In genomic region chr17:3647251-3647650, GRCh38 we compare ENCODE assay signal across 14 cellular contexts.
"Had no signal": no experiment of that assay in that cellular context is flagged by ENCODE, and none has a peak within 500 bp of the region (broad histone marks: within the 10 kb centered on the region; RNA-seq: fewer than 3 reads in every experiment).

No MANE protein-coding gene starts in this region.

- ATAC-seq: gastroesophageal sphincter had no signal

- H3K9me3 Mint-ChIP-seq: activated CD4-positive, alpha-beta T cell treated with anti-CD3 and anti-CD28 coated beads, Interleukin-2, amount 10 ng/mL, durations not matched to agents 7 days and 5 days; naive thymus-derived CD8-positive, alpha-beta T cell; T-cell; T-helper 2 cell treated with Interferon-gamma antibody and Interleukin-4, amounts not matched to agents 5 μg/mL and 100 μg/mL, for 36 hours had no signal

- H3K9me3 ChIP-seq: colonic mucosa, esophagus squamous epithelium, gastroesophageal sphincter, psoas muscle, tibial artery had no signal

- H3K4me3 ChIP-seq: colonic mucosa, esophagus squamous epithelium, gastroesophageal sphincter, lung, psoas muscle, tibial artery had no signal

- H3K27me3 Mint-ChIP-seq: activated CD4-positive, alpha-beta T cell treated with anti-CD3 and anti-CD28 coated beads, Interleukin-2, amount 10 ng/mL, durations not matched to agents 7 days and 5 days; activated naive CD8-positive, alpha-beta T cell; naive thymus-derived CD8-positive, alpha-beta T cell; T-cell had no signal

- H3K27me3 ChIP-seq: colonic mucosa, esophagus squamous epithelium, gastroesophageal sphincter, tibial artery had no signal

- DNase-seq: activated CD4-positive, CD25-positive, alpha-beta regulatory T cell treated with anti-CD3 and anti-CD28 coated beads, Interleukin-2, amount 50 U/mL, for 72 hours; esophagus squamous epithelium; tibial artery had no signal

- H3K36me3 ChIP-seq: colonic mucosa had no signal

- H3K27ac ChIP-seq: colonic mucosa, esophagus squamous epithelium, gastroesophageal sphincter, psoas muscle, tibial artery, VCaP had no signal

- H3K4me1 ChIP-seq: colonic mucosa, esophagus squamous epithelium, psoas muscle, tibial artery had no signal

- H3K4me3 Mint-ChIP-seq: activated CD4-positive, alpha-beta T cell treated with anti-CD3 and anti-CD28 coated beads, Interleukin-2, amount 10 ng/mL, durations not matched to agents 7 days and 5 days; activated CD8-positive, alpha-beta T cell treated with anti-CD3 and anti-CD28 coated beads, Interleukin-2, amount 10 ng/mL, durations not matched to agents 7 days and 5 days; activated naive CD8-positive, alpha-beta T cell; naive thymus-derived CD8-positive, alpha-beta T cell; T-cell; T-helper 2 cell treated with Interferon-gamma antibody and Interleukin-4, amounts not matched to agents 5 μg/mL and 100 μg/mL, for 36 hours had no signal

- H3K27ac Mint-ChIP-seq: activated CD4-positive, alpha-beta T cell treated with anti-CD3 and anti-CD28 coated beads, Interleukin-2, amount 10 ng/mL, durations not matched to agents 7 days and 5 days; activated CD8-positive, alpha-beta T cell treated with anti-CD3 and anti-CD28 coated beads, Interleukin-2, amount 10 ng/mL, durations not matched to agents 7 days and 5 days; activated naive CD8-positive, alpha-beta T cell; naive thymus-derived CD8-positive, alpha-beta T cell; T-cell; T-helper 2 cell treated with Interferon-gamma antibody and Interleukin-4, amounts not matched to agents 5 μg/mL and 100 μg/mL, for 36 hours had no signal

- H3K4me1 Mint-ChIP-seq: T-cell had no signal
